1 cellular context compared by ENCODE assay signal in the genomic region with DNA sequence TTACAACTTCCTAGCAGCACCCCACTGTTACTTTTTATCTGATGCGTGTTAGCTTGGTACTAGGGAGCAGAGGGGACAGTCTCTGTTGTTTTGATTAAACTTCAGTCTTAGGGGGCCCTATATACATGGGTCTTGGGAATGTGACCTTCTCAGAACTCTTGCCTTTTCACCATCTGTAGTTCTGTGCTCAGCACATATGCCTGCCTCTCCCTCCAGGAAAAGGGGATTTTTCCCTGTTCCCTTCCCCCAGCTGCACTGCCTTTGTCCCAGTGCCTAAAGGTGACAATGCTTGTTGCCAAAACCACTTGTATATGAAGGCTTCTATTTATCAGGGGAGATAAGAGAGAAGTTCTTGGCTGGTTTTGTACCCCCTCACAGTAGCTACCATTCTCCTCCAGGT.
TF ChIP-seq lines count a peak whose summit lies in the region.

No MANE protein-coding gene starts in this region.

TF ChIP-seq in H1, 55 proteins besides CTCF, POLR2A, EP300 and RAD21 (continued from another document):
- TF ChIP-seq, protein P1, sequence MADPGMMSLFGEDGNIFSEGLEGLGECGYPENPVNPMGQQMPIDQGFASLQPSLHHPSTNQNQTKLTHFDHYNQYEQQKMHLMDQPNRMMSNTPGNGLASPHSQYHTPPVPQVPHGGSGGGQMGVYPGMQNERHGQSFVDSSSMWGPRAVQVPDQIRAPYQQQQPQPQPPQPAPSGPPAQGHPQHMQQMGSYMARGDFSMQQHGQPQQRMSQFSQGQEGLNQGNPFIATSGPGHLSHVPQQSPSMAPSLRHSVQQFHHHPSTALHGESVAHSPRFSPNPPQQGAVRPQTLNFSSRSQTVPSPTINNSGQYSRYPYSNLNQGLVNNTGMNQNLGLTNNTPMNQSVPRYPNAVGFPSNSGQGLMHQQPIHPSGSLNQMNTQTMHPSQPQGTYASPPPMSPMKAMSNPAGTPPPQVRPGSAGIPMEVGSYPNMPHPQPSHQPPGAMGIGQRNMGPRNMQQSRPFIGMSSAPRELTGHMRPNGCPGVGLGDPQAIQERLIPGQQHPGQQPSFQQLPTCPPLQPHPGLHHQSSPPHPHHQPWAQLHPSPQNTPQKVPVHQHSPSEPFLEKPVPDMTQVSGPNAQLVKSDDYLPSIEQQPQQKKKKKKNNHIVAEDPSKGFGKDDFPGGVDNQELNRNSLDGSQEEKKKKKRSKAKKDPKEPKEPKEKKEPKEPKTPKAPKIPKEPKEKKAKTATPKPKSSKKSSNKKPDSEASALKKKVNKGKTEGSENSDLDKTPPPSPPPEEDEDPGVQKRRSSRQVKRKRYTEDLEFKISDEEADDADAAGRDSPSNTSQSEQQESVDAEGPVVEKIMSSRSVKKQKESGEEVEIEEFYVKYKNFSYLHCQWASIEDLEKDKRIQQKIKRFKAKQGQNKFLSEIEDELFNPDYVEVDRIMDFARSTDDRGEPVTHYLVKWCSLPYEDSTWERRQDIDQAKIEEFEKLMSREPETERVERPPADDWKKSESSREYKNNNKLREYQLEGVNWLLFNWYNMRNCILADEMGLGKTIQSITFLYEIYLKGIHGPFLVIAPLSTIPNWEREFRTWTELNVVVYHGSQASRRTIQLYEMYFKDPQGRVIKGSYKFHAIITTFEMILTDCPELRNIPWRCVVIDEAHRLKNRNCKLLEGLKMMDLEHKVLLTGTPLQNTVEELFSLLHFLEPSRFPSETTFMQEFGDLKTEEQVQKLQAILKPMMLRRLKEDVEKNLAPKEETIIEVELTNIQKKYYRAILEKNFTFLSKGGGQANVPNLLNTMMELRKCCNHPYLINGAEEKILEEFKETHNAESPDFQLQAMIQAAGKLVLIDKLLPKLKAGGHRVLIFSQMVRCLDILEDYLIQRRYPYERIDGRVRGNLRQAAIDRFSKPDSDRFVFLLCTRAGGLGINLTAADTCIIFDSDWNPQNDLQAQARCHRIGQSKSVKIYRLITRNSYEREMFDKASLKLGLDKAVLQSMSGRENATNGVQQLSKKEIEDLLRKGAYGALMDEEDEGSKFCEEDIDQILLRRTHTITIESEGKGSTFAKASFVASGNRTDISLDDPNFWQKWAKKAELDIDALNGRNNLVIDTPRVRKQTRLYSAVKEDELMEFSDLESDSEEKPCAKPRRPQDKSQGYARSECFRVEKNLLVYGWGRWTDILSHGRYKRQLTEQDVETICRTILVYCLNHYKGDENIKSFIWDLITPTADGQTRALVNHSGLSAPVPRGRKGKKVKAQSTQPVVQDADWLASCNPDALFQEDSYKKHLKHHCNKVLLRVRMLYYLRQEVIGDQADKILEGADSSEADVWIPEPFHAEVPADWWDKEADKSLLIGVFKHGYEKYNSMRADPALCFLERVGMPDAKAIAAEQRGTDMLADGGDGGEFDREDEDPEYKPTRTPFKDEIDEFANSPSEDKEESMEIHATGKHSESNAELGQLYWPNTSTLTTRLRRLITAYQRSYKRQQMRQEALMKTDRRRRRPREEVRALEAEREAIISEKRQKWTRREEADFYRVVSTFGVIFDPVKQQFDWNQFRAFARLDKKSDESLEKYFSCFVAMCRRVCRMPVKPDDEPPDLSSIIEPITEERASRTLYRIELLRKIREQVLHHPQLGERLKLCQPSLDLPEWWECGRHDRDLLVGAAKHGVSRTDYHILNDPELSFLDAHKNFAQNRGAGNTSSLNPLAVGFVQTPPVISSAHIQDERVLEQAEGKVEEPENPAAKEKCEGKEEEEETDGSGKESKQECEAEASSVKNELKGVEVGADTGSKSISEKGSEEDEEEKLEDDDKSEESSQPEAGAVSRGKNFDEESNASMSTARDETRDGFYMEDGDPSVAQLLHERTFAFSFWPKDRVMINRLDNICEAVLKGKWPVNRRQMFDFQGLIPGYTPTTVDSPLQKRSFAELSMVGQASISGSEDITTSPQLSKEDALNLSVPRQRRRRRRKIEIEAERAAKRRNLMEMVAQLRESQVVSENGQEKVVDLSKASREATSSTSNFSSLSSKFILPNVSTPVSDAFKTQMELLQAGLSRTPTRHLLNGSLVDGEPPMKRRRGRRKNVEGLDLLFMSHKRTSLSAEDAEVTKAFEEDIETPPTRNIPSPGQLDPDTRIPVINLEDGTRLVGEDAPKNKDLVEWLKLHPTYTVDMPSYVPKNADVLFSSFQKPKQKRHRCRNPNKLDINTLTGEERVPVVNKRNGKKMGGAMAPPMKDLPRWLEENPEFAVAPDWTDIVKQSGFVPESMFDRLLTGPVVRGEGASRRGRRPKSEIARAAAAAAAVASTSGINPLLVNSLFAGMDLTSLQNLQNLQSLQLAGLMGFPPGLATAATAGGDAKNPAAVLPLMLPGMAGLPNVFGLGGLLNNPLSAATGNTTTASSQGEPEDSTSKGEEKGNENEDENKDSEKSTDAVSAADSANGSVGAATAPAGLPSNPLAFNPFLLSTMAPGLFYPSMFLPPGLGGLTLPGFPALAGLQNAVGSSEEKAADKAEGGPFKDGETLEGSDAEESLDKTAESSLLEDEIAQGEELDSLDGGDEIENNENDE (IDR thresholded peaks at IDR 0.05; ENCODE audit: insufficient replicate concordance, low read length) = no peak
- TF ChIP-seq FOSL1 (IDR thresholded peaks at IDR 0.05; ENCODE audit: insufficient read depth, low read depth, low read length) = no peak
TF ChIP-seq in H1: peak in this region for 0.
